Comparison of ENCODE assay signal across 8 cellular contexts in the genomic region with DNA sequence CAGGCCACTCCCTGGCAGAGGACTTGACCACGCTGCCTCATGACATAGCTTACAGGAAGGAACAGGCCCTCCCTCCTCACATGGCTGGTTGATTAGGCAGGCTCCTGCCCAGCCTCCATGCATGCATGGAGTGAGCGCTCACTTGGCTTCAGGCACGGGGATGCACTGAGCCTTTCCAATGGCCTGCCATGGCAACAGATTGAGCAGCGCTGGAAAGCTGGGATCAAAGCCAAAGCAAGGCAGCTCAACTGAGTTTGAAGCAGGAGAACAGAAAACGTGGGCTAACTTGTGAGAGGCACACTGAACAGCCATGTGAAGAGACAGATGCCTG. TPM values are rescaled to one million over a fixed set of nuclear protein-coding genes. Genes with fewer than 3 reads are reported as not detected.
A peak's percentile ranks its signal among the peaks of the same experiment; 100 is the strongest.
DNase-seq lines count a peak whose midpoint lies in the region; ATAC-seq and TF ChIP-seq lines count a peak whose summit lies in the region.

No MANE protein-coding gene starts in this region.

- peaks cover 100% of the 10 kb centered on the region for H3K36me3 ChIP-seq in MG63

- DNase-seq in A172 (ENCODE audit: low spot score): peak; percentile 75
- peak; percentile 97 for DNase-seq in MG63
- DNase-seq in cardiac fibroblast (ENCODE audit: low read depth in 2 of 2): peak; percentile 59 to 96
- DNase-seq in NCI-H748 (lab: John Stamatoyannopoulos, UW; ENCODE audit: unreplicated experiment): no peak
- DNase-seq in stimulated activated naive CD8-positive, alpha-beta T cell treated with anti-CD3 and anti-CD28 coated beads, Interleukin-15, Interleukin-2, amounts not matched to agents 100 U/mL and 50 U/mL, for 24 hours: no peak

- TF ChIP-seq CTCF in cardiac fibroblast (IDR thresholded peaks at IDR 0.05; ENCODE audit: low read depth, low read length): no peak

- ATAC-seq in HG03457 (IDR thresholded peaks at IDR 0.05; ENCODE audit: unreplicated experiment) (no peak), HG02938 (IDR thresholded peaks at IDR 0.05; ENCODE audit: unreplicated experiment) (no peak)
- no peak for ATAC-seq in stimulated activated naive CD8-positive, alpha-beta T cell treated with anti-CD3 and anti-CD28 coated beads, Interleukin-15, Interleukin-2, amounts not matched to agents 100 U/mL and 50 U/mL, for 24 hours

- H3K27me3 ChIP-seq in MG63 (no peaks in the 10 kb centered on the region), layer of hippocampus (ENCODE audit: control insufficient read depth, insufficient read depth, low read length) (no peaks in the 10 kb centered on the region)

- no peaks in the 10 kb centered on the region for H3K9me3 ChIP-seq in MG63

- H3K4me3 ChIP-seq in MG63: no peak overlapping the region
- H3K4me3 ChIP-seq in cardiac fibroblast (replicated peaks in 1 of 2; ENCODE audit: low read depth in 2 of 2, low read length in 2 of 2): no peak overlapping the region

- peak overlapping the region; percentile 60 for H3K27ac ChIP-seq in layer of hippocampus (ENCODE audit: low read depth, low read length)

RNA-seq across cellular contexts. Expression of a gene that starts 5.9 kb away (rescaled TPM):
- total RNA-seq in A172 (2014; rRNA removed; shearing (Covaris generic)): 3.2 TPM in 1 of 2 replicates, not detected in the other
- total RNA-seq in MG63 (2014; rRNA removed; shearing (Covaris generic); ENCODE audit: low replicate concordance): not detected in 2 replicates

RNA-seq across cellular contexts. Expression of a gene that starts 27.5 kb away (rescaled TPM):
- 2,848 and 2,886 TPM in 2 replicates for total RNA-seq in A172 (2014; rRNA removed; shearing (Covaris generic))
- 3,484 and 3,839 TPM in 2 replicates for total RNA-seq in MG63 (2014; rRNA removed; shearing (Covaris generic); ENCODE audit: low replicate concordance)

Comparison
In these comparisons a context has a peak if more than half of its experiments do, and no peak if none do; other contexts are left out.
1. DNase-seq: peak in A172 (single experiment), MG63 (single experiment) and cardiac fibroblast (2 of 2); none in NCI-H748 (single experiment) and stimulated activated naive CD8-positive, alpha-beta T cell treated with anti-CD3 and anti-CD28 coated beads, Interleukin-15, Interleukin-2, amounts not matched to agents 100 U/mL and 50 U/mL, for 24 hours (single experiment).